ENCODE assay signal across 8 cellular contexts in the genomic region with DNA sequence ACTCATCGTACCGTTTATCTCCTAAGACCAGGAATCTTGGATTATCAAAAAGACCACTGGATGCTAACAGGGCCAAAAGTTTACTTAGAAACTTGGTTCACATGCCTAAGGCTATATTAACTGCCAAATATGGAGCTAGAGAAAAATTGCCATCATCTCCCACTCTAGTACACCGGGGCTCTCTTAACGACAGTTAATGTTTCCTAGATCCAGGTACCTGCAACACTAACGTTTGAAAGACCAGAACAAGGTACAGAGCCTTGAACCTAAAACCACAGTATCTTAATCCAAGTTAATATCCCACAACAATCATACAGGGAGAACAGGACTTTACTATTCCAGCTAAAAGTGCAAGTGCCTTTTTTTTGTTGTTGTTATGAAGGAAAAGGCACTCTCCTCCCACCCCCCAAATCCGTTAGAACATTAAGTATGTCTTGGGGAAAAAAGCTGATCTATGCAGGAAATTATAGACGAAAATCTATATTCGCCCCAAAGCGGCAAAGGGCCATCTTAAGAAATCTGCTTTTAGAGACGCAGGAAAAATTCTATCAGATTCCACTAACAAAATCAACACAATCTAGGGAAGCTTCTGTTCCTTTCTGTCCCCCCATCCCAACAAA. TPM values are rescaled to one million over a fixed set of nuclear protein-coding genes. Genes with fewer than 3 reads are reported as not detected.
DNase-seq lines count a peak whose midpoint lies in the region; ATAC-seq and TF ChIP-seq lines count a peak whose summit lies in the region.

No MANE protein-coding gene starts in this region.

- WGBS in adrenal gland, 4 donors, result 11 to 17% (median 12%) methylated on average over 10 of the region's 10 CpGs
- WGBS in tibial nerve, 2 donors, result 14 to 15% methylated on average over 10 of the region's 10 CpGs

- H3K4me1 ChIP-seq in adrenal gland (replicated peaks in 1 of 2), result peaks cover 13 to 42% of the 10 kb centered on the region in 2 donors
- peaks cover 11 to 48% of the 10 kb centered on the region in 2 donors for H3K4me1 ChIP-seq in left lung
- peaks cover 0 to 44% (median 20%) of the 10 kb centered on the region in 4 donors for H3K4me1 ChIP-seq in tibial nerve

- TF ChIP-seq CTCF in adrenal gland (IDR thresholded peaks at IDR 0.05), result no peak
- no peak for TF ChIP-seq CTCF in left lung (IDR thresholded peaks at IDR 0.05)
- no peak for TF ChIP-seq CTCF in tibial nerve (IDR thresholded peaks at IDR 0.05)

- H3K4me3 Mint-ChIP-seq in activated T-cell treated with anti-CD3 and anti-CD28 coated beads, Interleukin-2, amount 50 U/mL, for 4 hours, result peak overlapping the region; percentile 100

- TF ChIP-seq EP300 in tibial nerve (IDR thresholded peaks at IDR 0.05), result no peak

- ATAC-seq in activated T-cell treated with anti-CD3 and anti-CD28 coated beads, Interleukin-2, amount 50 U/mL, for 4 hours, result no peak
- no peak for ATAC-seq in left lung

- H3K4me3 ChIP-seq in adrenal gland, result peak overlapping the region; percentile 76 to 99 (median 83)
- H3K4me3 ChIP-seq in left lung, result peak overlapping the region; percentile 92 to 99
- H3K4me3 ChIP-seq in tibial nerve, result peak overlapping the region; percentile 81 to 96 (median 91)

- no peaks in the 10 kb centered on the region for H3K9me3 Mint-ChIP-seq in activated T-cell treated with anti-CD3 and anti-CD28 coated beads, Interleukin-2, amount 50 U/mL, for 4 hours

- peaks cover 57% of the 10 kb centered on the region for H3K4me1 Mint-ChIP-seq in activated T-cell treated with anti-CD3 and anti-CD28 coated beads, Interleukin-2, amount 50 U/mL, for 4 hours (ENCODE audit: low read depth)

- DNase-seq in activated T-cell treated with anti-CD3 and anti-CD28 coated beads, Interleukin-2, amount 50 U/mL, for 4 hours, result no peak
- DNase-seq in activated T-cell treated with anti-CD3 and anti-CD28 coated beads, Interleukin-2, amount 50 U/mL, for 48 hours, result no peak
- DNase-seq in adrenal gland, result no peak
- DNase-seq in left lung, result no peak
- no peak for DNase-seq in tibial nerve (ENCODE audit: low spot score in 2 of 2)
- DNase-seq in NCI-H2029 (lab: John Stamatoyannopoulos, UW), result no peak
- DNase-seq in NCI-H1048 (lab: John Stamatoyannopoulos, UW), result no peak
- DNase-seq in stimulated activated CD4-positive, alpha-beta T cell treated with anti-CD3 and anti-CD28 coated beads, Interleukin-15, amount 100 ng/mL, for 24 hours, result no peak

- H3K9me3 ChIP-seq in adrenal gland (replicated peaks in 1 of 3), result no peaks in the 10 kb centered on the region
- no peaks in the 10 kb centered on the region for H3K9me3 ChIP-seq in left lung
- no peaks in the 10 kb centered on the region for H3K9me3 ChIP-seq in tibial nerve

- intact Hi-C loops in adrenal gland (cut with DNase I), result loop anchor here in 1 of 2 donors (10.0 kb wide), 1 partner anchor 53 kb away; a partner anchor contains a TSS
- intact Hi-C loops in left lung (cut with DNase I), result loop anchor here in 1 of 2 donors (10.0 kb wide), 1 partner anchor 53 kb away; a partner anchor contains a TSS

- peaks cover 2% of the 10 kb centered on the region for H3K36me3 Mint-ChIP-seq in activated T-cell treated with anti-CD3 and anti-CD28 coated beads, Interleukin-2, amount 50 U/mL, for 4 hours (ENCODE audit: insufficient read depth)

- TF ChIP-seq POLR2A in adrenal gland (IDR thresholded peaks at IDR 0.05) (no peak), tibial nerve (IDR thresholded peaks at IDR 0.05) (no peak)

- H3K27me3 ChIP-seq in adrenal gland (no peaks in the 10 kb centered on the region), left lung (no peaks in the 10 kb centered on the region), tibial nerve (no peaks in the 10 kb centered on the region)

- peak overlapping the region; percentile 89 to 98 (median 96) for H3K27ac ChIP-seq in adrenal gland
- H3K27ac ChIP-seq in left lung, result peak overlapping the region; percentile 97 to 98
- peak overlapping the region; percentile 86 to 97 (median 90) for H3K27ac ChIP-seq in tibial nerve

- H3K27me3 Mint-ChIP-seq in activated T-cell treated with anti-CD3 and anti-CD28 coated beads, Interleukin-2, amount 50 U/mL, for 4 hours (ENCODE audit: low read depth), result no peaks in the 10 kb centered on the region

- H3K36me3 ChIP-seq in adrenal gland (replicated peaks in 1 of 2), result no peaks in the 10 kb centered on the region
- no peaks in the 10 kb centered on the region for H3K36me3 ChIP-seq in left lung
- no peaks in the 10 kb centered on the region for H3K36me3 ChIP-seq in tibial nerve

RNA-seq across cellular contexts. Expression of a gene that starts 1.3 kb away (rescaled TPM):
- 100 to 1,000 TPM; 177 to 196 (median 189) TPM for total RNA-seq in activated T-cell treated with anti-CD3 and anti-CD28 coated beads, Interleukin-2, amount 50 U/mL, for 4 hours
- 100 to 1,000 TPM in 7 of 8 donors, 10 to 100 TPM in 1; 80.4 to 215 (median 114) TPM for total RNA-seq in adrenal gland
- polyA plus RNA-seq in adrenal gland, result 100 to 1,000 TPM in 1 of 3 donors, 10 to 100 TPM in 2; 10.0 to 167 (median 22.6) TPM
- total RNA-seq in left lung, result 100 to 1,000 TPM; 105 to 119 TPM
- total RNA-seq in tibial nerve, result 10 to 100 TPM; 48.7 to 70.1 (median 56.6) TPM

RNA-seq across cellular contexts. Expression of a gene that starts 41.6 kb away (rescaled TPM):
- under 1 TPM in 2 of 3 donors, not detected in 1; 0.08 to 0.33 TPM for total RNA-seq in activated T-cell treated with anti-CD3 and anti-CD28 coated beads, Interleukin-2, amount 50 U/mL, for 4 hours
- total RNA-seq in adrenal gland (1 to 10 TPM in 1 of 8 donors, under 1 TPM in 7; 0.17 to 1.8 (median 0.60) TPM), left lung (10 to 100 TPM; 12.5 to 22.6 TPM), tibial nerve (1 to 10 TPM in 1 of 4 donors, under 1 TPM in 2, not detected in 1; 0.21 to 2.9 (median 0.66) TPM)
- polyA plus RNA-seq in adrenal gland, result 1 to 10 TPM in 1 of 3 donors, under 1 TPM in 2; 0.13 to 1.1 (median 0.32) TPM

RNA-seq across cellular contexts. Expression of a gene that starts 52.5 kb away (rescaled TPM):
- total RNA-seq in activated T-cell treated with anti-CD3 and anti-CD28 coated beads, Interleukin-2, amount 50 U/mL, for 4 hours, result 10 to 100 TPM; 28.1 to 31.6 (median 30.1) TPM
- total RNA-seq in adrenal gland (10 to 100 TPM; 55.3 to 81.3 (median 69.8) TPM), left lung (10 to 100 TPM; 64.2 to 72.0 TPM), tibial nerve (10 to 100 TPM; 50.9 to 58.6 (median 55.8) TPM)
- polyA plus RNA-seq in adrenal gland, result 100 to 1,000 TPM in 1 of 3 donors, 10 to 100 TPM in 2; 27.4 to 102 (median 29.4) TPM
